Comparison of ENCODE assay signal across 20 cellular contexts in genomic region chr6:114452785-114453401, GRCh38.
"Had no signal": no experiment of that assay in that cellular context is flagged by ENCODE, and none has a peak within 500 bp of the region (broad histone marks: within the 10 kb centered on the region; RNA-seq: fewer than 3 reads in every experiment).

No MANE protein-coding gene starts in this region.

- ATAC-seq: heart right ventricle; left ventricle myocardium superior; stimulated activated naive CD8-positive, alpha-beta T cell treated with anti-CD3 and anti-CD28 coated beads, Interleukin-15, Interleukin-2, amounts not matched to agents 100 U/mL and 50 U/mL, for 24 hours had no signal

- H3K36me3 ChIP-seq: cardiac muscle cell, esophagus muscularis mucosa, heart right ventricle, neural progenitor cell, right atrium auricular region, tibial nerve had no signal

- FAIRE-seq: endothelial cell of umbilical vein, urothelium cell line had no signal

- H3K9me3 ChIP-seq: esophagus muscularis mucosa, heart right ventricle, right atrium auricular region, tibial nerve had no signal

- H3K4me2 ChIP-seq: neural progenitor cell had no signal

- DNase-seq: activated CD4-positive, alpha-beta T cell treated with anti-CD3 and anti-CD28 coated beads for 1 hour; activated CD4-positive, alpha-beta T cell treated with anti-CD3 and anti-CD28 coated beads, Interleukin-2, amount 50 U/mL, for 48 hours; activated gamma-delta T cell treated with Interleukin-2 at 50 U/mL for 16 hours; effector memory CD4-positive, alpha-beta T cell; heart right ventricle; left ventricle myocardium superior; naive B cell; stimulated activated CD4-positive, alpha-beta T cell treated with anti-CD3 and anti-CD28 coated beads, Interleukin-12 subunit alpha, Interleukin-12 subunit beta, amount 100 ng/mL, for 4 hours; stimulated activated CD4-positive, alpha-beta T cell treated with anti-CD3 and anti-CD28 coated beads, Interleukin-1b, Interleukin-23, amount 100 ng/mL, for 48 hours; stimulated activated CD8-positive, alpha-beta memory T cell treated with anti-CD3 and anti-CD28 coated beads, Interleukin-4, amount 100 ng/mL, for 48 hours; stimulated activated naive CD8-positive, alpha-beta T cell treated with anti-CD3 and anti-CD28 coated beads, Interleukin-15, Interleukin-2, amounts not matched to agents 100 U/mL and 50 U/mL, for 24 hours; substantia nigra had no signal

- H3K4me1 ChIP-seq: esophagus muscularis mucosa, heart right ventricle, right atrium auricular region, tibial nerve had no signal

- H3K27ac ChIP-seq: cardiac muscle cell, esophagus muscularis mucosa, heart right ventricle, neural progenitor cell, right atrium auricular region, tibial nerve, VCaP had no signal

- H3K4me3 ChIP-seq: cardiac muscle cell, esophagus muscularis mucosa, heart right ventricle, neural progenitor cell, right atrium auricular region, tibial nerve had no signal

- H3K9ac ChIP-seq: neural progenitor cell had no signal

- H3K27me3 ChIP-seq: cardiac muscle cell, esophagus muscularis mucosa, heart right ventricle, neural progenitor cell, right atrium auricular region, tibial nerve had no signal

- H2AFZ ChIP-seq: neural progenitor cell had no signal
